In genomic region chr3:72591522-72592421, GRCh38 we compare ENCODE assay signal across 9 cellular contexts.
DNase-seq lines count a peak whose midpoint lies in the region; ATAC-seq and TF ChIP-seq lines count a peak whose summit lies in the region.
"Had no signal": no experiment of that assay in that cellular context is flagged by ENCODE, and none has a peak within 500 bp of the region (broad histone marks: within the 10 kb centered on the region; RNA-seq: fewer than 3 reads in every experiment).

No MANE protein-coding gene starts in this region.

- no peaks in the 10 kb centered on the region for H3K27me3 ChIP-seq in SJSA1 (replicated peaks)

- intact Hi-C loops in posterior vena cava (cut with DNase I), result loop anchor here in 1 of 2 donors (5.0 kb wide), 1 partner anchor 1149 kb away; no protein-coding TSS in a partner anchor

- H3K4me1 ChIP-seq in SJSA1 (replicated peaks), result peaks cover 61% of the 10 kb centered on the region

- no peak for TF ChIP-seq CTCF in fibroblast of the aortic adventitia (IDR thresholded peaks at IDR 0.05; ENCODE audit: insufficient read depth, low read length)

- no peaks in the 10 kb centered on the region for H3K36me3 ChIP-seq in SJSA1

- H3K4me3 ChIP-seq in SJSA1, result peak overlapping the region; percentile 17
- H3K4me3 ChIP-seq in fibroblast of the aortic adventitia (ENCODE audit: low read depth, low read length), result no peak overlapping the region
- H3K4me3 ChIP-seq: coronary artery had no signal

- peak; percentile 96 for DNase-seq in ELF-1 (ENCODE audit: low read depth, low spot score)
- peak; percentile 98 to 99 for DNase-seq in SJSA1 (ENCODE audit: low read depth in 1 of 2, low spot score in 2 of 2)
- peak; percentile 93 for DNase-seq in fibroblast of the aortic adventitia (ENCODE audit: low read depth)
- peak; percentile 85 for DNase-seq in posterior vena cava (ENCODE audit: low spot score)
- DNase-seq in NCI-H2171 (lab: John Stamatoyannopoulos, UW), result no peak
- no peak for DNase-seq in activated T-cell treated with anti-CD3 and anti-CD28 coated beads for 4 hours

- no peaks in the 10 kb centered on the region for H3K9me3 ChIP-seq in SJSA1 (replicated peaks)

- no peak for ATAC-seq in HG03520 (IDR thresholded peaks at IDR 0.05; ENCODE audit: unreplicated experiment)
- ATAC-seq in HG03469 (IDR thresholded peaks at IDR 0.05; ENCODE audit: unreplicated experiment), result no peak

- H3K27ac ChIP-seq in SJSA1, result peak overlapping the region; percentile 96

Comparison
In these comparisons a context has a peak if more than half of its experiments do, and no peak if none do; other contexts are left out.
1. DNase-seq: peak in ELF-1 (single experiment), SJSA1 (2 of 2), fibroblast of the aortic adventitia (single experiment) and posterior vena cava (single experiment); none in NCI-H2171 (single experiment) and activated T-cell treated with anti-CD3 and anti-CD28 coated beads for 4 hours (single experiment).